In the genomic region with DNA sequence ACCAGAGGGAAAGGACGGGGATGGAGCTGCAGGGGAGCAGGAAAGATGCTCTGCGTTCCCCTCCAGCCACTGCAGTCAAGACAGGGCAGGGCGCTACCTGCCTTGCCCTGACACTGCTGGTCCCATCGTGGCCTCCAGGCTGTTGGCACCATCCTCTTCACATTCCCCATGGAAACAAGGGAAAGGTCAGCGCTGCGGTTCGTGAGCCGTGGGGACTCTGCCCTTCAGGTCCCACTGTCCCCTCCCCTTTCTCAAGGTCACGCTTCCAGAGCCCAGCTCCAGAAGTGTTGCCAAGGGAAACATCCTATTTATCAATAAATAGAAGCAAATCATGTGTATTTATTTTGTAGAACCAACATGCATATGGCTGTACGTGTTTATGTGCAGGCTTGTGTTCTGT, we compare ENCODE assay signal across 23 cellular contexts. TPM values are rescaled to one million over a fixed set of nuclear protein-coding genes. Genes with fewer than 3 reads are reported as not detected.
DNase-seq lines count a peak whose midpoint lies in the region; ATAC-seq and TF ChIP-seq lines count a peak whose summit lies in the region.
"Had no signal": no experiment of that assay in that cellular context is flagged by ENCODE, and none has a peak within 500 bp of the region (broad histone marks: within the 10 kb centered on the region; RNA-seq: fewer than 3 reads in every experiment).

No MANE protein-coding gene starts in this region.

- H3K27ac ChIP-seq in HEK293 (ENCODE audit: extremely low read depth, low read depth, low read length), result no peak overlapping the region
- H3K27ac ChIP-seq in angular gyrus (ENCODE audit: low read depth, low read length), result peak overlapping the region; percentile 50
- peak overlapping the region in 52 of 59 donors; percentile 2 to 85 (median 60) for H3K27ac ChIP-seq in dorsolateral prefrontal cortex
- no peak overlapping the region for H3K27ac ChIP-seq in right cardiac atrium (ENCODE audit: low read length)
- H3K27ac ChIP-seq: BLaER1 had no signal

- TF ChIP-seq CTCF in HEK293 (tag by site-specific recombination; IDR thresholded peaks at IDR 0.05) (no peak), dorsolateral prefrontal cortex (IDR thresholded peaks at IDR 0.05 in 54 of 56, conservative IDR thresholded peaks at IDR 0.05 in 2 of 56; ENCODE audit: low read depth in 1 of 56, partially characterized antibody in 56 of 56) (no peak)

- DNase-seq in dorsolateral prefrontal cortex (no peak), NCI-H524 treated with DMSO at 0.1 percent for 48 hours (lab: John Stamatoyannopoulos, UW) (no peak), right cardiac atrium (no peak)
- DNase-seq: 8988T; ACHN; BE2C; C1 segment of cervical spinal cord; CD4-positive, alpha-beta memory T cell; CD4-positive, CD25-positive, alpha-beta regulatory T cell; CD8-positive, alpha-beta memory T cell; COR-L47; DMS 273 treated with DMSO at 0.1 percent for 48 hours; DMS153; DMS53; DND-41; EL; GDM1 had no signal

- H3K4me3 ChIP-seq in HEK293 (ENCODE audit: low read depth, low read length) (no peak overlapping the region), dorsolateral prefrontal cortex (no peak overlapping the region), right cardiac atrium (ENCODE audit: low read length) (no peak overlapping the region)
- H3K4me3 ChIP-seq: BLaER1, GM12878 had no signal

- CTCF ChIA-PET in HEK293 (lab: Yijun Ruan, JAX), result interaction anchor here (1.0 to 1.1 kb wide), 2 partner anchors 27 to 112 kb away, joined by 3 read pairs; no protein-coding TSS in a partner anchor

- H3K27me3 ChIP-seq in dorsolateral prefrontal cortex (no peaks in the 10 kb centered on the region), right cardiac atrium (ENCODE audit: control insufficient read depth, insufficient read depth) (no peaks in the 10 kb centered on the region)
- H3K27me3 ChIP-seq: BE2C, BLaER1 had no signal

- ATAC-seq in GM18907 (IDR thresholded peaks at IDR 0.05; ENCODE audit: unreplicated experiment) (no peak), right cardiac atrium (no peak)
- ATAC-seq: GM12878 had no signal

- H3K4me1 ChIP-seq in HEK293 (ENCODE audit: control insufficient read depth, insufficient read depth, low read length) (no peaks in the 10 kb centered on the region), right cardiac atrium (ENCODE audit: control insufficient read depth, insufficient read depth, low read length) (peaks cover 3% of the 10 kb centered on the region)
- H3K4me1 ChIP-seq: BE2C, BLaER1 had no signal

- 73% methylated on average over 10 of the region's 10 CpGs for WGBS in right cardiac atrium

- H3K36me3 ChIP-seq in HEK293 (ENCODE audit: control insufficient read depth in 2 of 2, insufficient read depth in 1 of 2, low read length in 2 of 2), result no peaks in the 10 kb centered on the region
- H3K36me3 ChIP-seq: BE2C, BLaER1 had no signal

- H3K9me3 ChIP-seq in HEK293 (ENCODE audit: control insufficient read depth, insufficient read depth, low read depth, low read length), result no peaks in the 10 kb centered on the region
- no peaks in the 10 kb centered on the region for H3K9me3 ChIP-seq in right cardiac atrium (ENCODE audit: control insufficient read depth, low read length)
- H3K9me3 ChIP-seq: BE2C, BLaER1 had no signal

- POLR2A ChIA-PET in HEK293 (lab: Yijun Ruan, JAX), result no interaction called here

- intact Hi-C loops in dorsolateral prefrontal cortex (cut with DNase I), result loop anchor here in 1 of 2 donors (10.0 kb wide), 1 partner anchor 135 kb away; no protein-coding TSS in a partner anchor
- intact Hi-C loops in right cardiac atrium (cut with DNase I), result no loop called here

TF ChIP-seq in HEK293, 187 proteins besides CTCF, POLR2A, EP300 and RAD21:
- TF ChIP-seq ZNF157 (tag by site-specific recombination; IDR thresholded peaks at IDR 0.05) (peak; percentile 78), TCF7L2 (IDR thresholded peaks at IDR 0.05; ENCODE audit: borderline replicate concordance, low read depth, low read length) (no peak)

RNA-seq across cellular contexts. Expression of gene PGBD5, which starts 56.0 kb away (rescaled TPM):
- 100 to 1,000 TPM in 40 of 120 experiments, 10 to 100 TPM in 80; 42.3 to 119 (median 92.1) TPM for total RNA-seq in dorsolateral prefrontal cortex
- 10 to 100 TPM; 25.2 to 32.6 (median 28.1) TPM for total RNA-seq in right cardiac atrium
- 18.5 TPM for polyA plus RNA-seq in right cardiac atrium
- total RNA-seq: CD4-positive, alpha-beta memory T cell; CD4-positive, CD25-positive, alpha-beta regulatory T cell; CD8-positive, alpha-beta memory T cell had no signal
- polyA plus RNA-seq: CD14-positive monocyte; CD4-positive, alpha-beta memory T cell; CD4-positive, CD25-positive, alpha-beta regulatory T cell; CD8-positive, alpha-beta memory T cell; GM12878 had no signal

Comparison
In these comparisons a context has a peak if more than half of its experiments do, and no peak if none do; other contexts are left out.
1. H3K27ac ChIP-seq: peak in angular gyrus (single experiment) and dorsolateral prefrontal cortex (52 of 59); none in HEK293 (single experiment) and right cardiac atrium (single experiment).